Comparison of ENCODE assay signal across 7 cellular contexts in genomic region chr12:49707127-49707811, GRCh38. TPM values are rescaled to one million over a fixed set of nuclear protein-coding genes. Genes with fewer than 3 reads are reported as not detected.
DNase-seq lines count a peak whose midpoint lies in the region; ATAC-seq and TF ChIP-seq lines count a peak whose summit lies in the region.

A gene with protein sequence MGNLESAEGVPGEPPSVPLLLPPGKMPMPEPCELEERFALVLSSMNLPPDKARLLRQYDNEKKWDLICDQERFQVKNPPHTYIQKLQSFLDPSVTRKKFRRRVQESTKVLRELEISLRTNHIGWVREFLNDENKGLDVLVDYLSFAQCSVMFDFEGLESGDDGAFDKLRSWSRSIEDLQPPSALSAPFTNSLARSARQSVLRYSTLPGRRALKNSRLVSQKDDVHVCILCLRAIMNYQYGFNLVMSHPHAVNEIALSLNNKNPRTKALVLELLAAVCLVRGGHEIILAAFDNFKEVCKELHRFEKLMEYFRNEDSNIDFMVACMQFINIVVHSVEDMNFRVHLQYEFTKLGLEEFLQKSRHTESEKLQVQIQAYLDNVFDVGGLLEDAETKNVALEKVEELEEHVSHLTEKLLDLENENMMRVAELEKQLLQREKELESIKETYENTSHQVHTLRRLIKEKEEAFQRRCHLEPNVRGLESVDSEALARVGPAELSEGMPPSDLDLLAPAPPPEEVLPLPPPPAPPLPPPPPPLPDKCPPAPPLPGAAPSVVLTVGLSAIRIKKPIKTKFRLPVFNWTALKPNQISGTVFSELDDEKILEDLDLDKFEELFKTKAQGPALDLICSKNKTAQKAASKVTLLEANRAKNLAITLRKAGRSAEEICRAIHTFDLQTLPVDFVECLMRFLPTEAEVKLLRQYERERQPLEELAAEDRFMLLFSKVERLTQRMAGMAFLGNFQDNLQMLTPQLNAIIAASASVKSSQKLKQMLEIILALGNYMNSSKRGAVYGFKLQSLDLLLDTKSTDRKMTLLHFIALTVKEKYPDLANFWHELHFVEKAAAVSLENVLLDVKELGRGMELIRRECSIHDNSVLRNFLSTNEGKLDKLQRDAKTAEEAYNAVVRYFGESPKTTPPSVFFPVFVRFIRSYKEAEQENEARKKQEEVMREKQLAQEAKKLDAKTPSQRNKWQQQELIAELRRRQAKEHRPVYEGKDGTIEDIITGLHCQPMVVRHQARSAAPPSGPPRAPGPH (minus strand): TSS chr12:49707405. CDS start chr12:49707180, 225 bp downstream.

- ATAC-seq in GM18517 (IDR thresholded peaks at IDR 0.05; ENCODE audit: unreplicated experiment) (peak; percentile 73), HG03025 (IDR thresholded peaks at IDR 0.05; ENCODE audit: low FRiP score, unreplicated experiment) (peak; percentile 75), sciatic nerve (peak; percentile 97)

- intact Hi-C loops in sciatic nerve (cut with DNase I) = no loop called here

- peak within 1 kb of the TSS; percentile 87 for H3K4me3 ChIP-seq in astrocyte of the spinal cord (ENCODE audit: low read depth, low read length)

- in situ Hi-C loops in astrocyte of the spinal cord (cut with HindIII; ENCODE audit: low sequenced_read_pairs) = no loop called here

- TF ChIP-seq CTCF in astrocyte of the spinal cord (IDR thresholded peaks at IDR 0.05; ENCODE audit: low read depth, low read length) = peak; percentile 93

- DNase-seq in NCI-H2029 treated with DMSO at 0.1 percent for 48 hours (lab: John Stamatoyannopoulos, UW) (peak; percentile 49), T1000 (lab: John Stamatoyannopoulos, UW) (peak; percentile 98), astrocyte of the spinal cord (ENCODE audit: low read depth, low spot score) (peak; percentile 98), hippocampal formation (lab: John Stamatoyannopoulos, UW) (peak; percentile 96 to 97), sciatic nerve (ENCODE audit: low spot score) (peak; percentile 99)

RNA-seq across cellular contexts. Expression of the gene that starts here (rescaled TPM):
- total RNA-seq in sciatic nerve = 64.8 TPM

Comparison
In these comparisons a context has a peak if more than half of its experiments do, and no peak if none do; other contexts are left out.
1. Peak in every context shown above with its lines: DNase-seq, ATAC-seq and H3K4me3 ChIP-seq.
2. DNase-seq: peak in every context shown above with its lines; median percentile 99 in sciatic nerve; 98 in T1000; 98 in astrocyte of the spinal cord; 96 in hippocampal formation; 49 in NCI-H2029 treated with DMSO at 0.1 percent for 48 hours.